Comparison of ENCODE assay signal across 5 cellular contexts in the genomic region with DNA sequence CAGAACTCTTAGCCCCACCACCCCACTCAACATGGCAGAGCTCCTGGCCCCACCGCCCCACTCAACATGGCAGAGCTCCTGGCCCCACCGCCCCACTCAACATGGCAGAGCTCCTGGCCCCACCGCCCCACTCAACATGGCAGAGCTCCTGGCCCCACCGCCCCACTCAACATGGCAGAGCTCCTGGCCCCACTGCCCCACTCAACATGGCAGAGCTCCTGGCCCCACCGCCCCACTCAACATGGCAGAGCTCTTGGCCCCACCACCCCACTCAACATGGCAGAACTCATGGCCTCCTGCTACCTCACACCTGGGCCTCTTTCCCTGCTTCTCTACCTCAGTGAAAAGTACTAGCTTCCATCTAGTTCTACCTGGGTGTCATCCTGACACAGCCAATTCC. TPM values are rescaled to one million over a fixed set of nuclear protein-coding genes. Genes with fewer than 3 reads are reported as not detected.
"Had no signal": no experiment of that assay in that cellular context is flagged by ENCODE, and none has a peak within 500 bp of the region (broad histone marks: within the 10 kb centered on the region; RNA-seq: fewer than 3 reads in every experiment).

No MANE protein-coding gene starts in this region.

RNA-seq across cellular contexts. Expression of gene GNAS-AS1, which starts 21.9 kb away (rescaled TPM):
- total RNA-seq: right atrium auricular region, suprapubic skin, vagina had no signal
- polyA plus RNA-seq: immature natural killer cell, neural cell had no signal
